Comparison of ENCODE assay signal across 8 cellular contexts in the genomic region with DNA sequence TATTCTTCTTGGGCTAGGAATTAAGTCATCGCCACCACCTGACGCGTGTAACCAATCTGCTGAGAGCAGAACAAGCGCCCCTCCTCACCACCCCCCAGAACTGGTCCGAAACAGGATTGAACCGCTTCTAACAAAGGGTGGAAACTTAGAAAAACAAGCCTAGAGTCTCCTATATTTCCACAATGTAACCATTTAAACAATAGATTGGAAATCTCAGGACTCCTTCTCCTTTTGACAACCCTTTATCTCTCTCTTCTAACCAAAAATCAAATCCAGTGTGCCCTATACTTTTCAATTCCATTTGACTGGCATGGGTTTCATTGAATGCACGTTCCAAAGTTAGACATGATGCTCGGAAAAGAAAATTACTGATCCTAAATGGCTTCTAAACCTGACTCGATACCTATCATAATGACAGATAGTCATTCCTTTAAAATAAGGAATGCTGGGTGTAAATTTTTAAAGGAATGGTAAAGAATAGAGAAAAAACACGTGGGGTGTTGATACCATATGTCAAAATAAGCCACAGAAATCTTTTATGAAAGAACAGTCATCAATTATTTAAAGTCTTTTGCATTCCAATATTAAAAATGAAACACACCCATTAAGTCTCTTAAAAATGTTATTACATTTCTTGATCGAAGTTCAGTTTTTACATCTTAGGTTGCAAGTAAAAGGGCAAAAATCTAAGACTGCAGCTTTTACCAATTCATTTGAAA. TPM values are rescaled to one million over a fixed set of nuclear protein-coding genes. Genes with fewer than 3 reads are reported as not detected.
DNase-seq lines count a peak whose midpoint lies in the region; ATAC-seq and TF ChIP-seq lines count a peak whose summit lies in the region.

No MANE protein-coding gene starts in this region.

- POLR2A ChIA-PET in activated B cell treated with CpG ODN at 0.5 μM for 24 hours (lab: Charles Lee): interaction anchor here (0.9 to 6.1 kb wide), 11 partner anchors 7 to 972 kb away, joined by 3 to 194 read pairs (median 16); a partner anchor contains a TSS

- TF ChIP-seq CTCF in activated B cell treated with CpG ODN at 0.5 μM for 24 hours (IDR thresholded peaks at IDR 0.05): no peak
- no peak for TF ChIP-seq CTCF in kidney epithelial cell (IDR thresholded peaks at IDR 0.05; ENCODE audit: insufficient read depth, low read length, poor library complexity, severe bottlenecking)

- H3K4me1 Mint-ChIP-seq in activated B cell treated with CpG ODN at 0.5 μM for 24 hours: peaks cover 37% of the 10 kb centered on the region

- CTCF ChIA-PET in activated B cell treated with CpG ODN at 0.5 μM for 24 hours (lab: Charles Lee): interaction anchor here (4.8 to 6.5 kb wide), 2 partner anchors 155 to 279 kb away, joined by 46 to 131 read pairs; no protein-coding TSS in a partner anchor

- H3K36me3 ChIP-seq in kidney epithelial cell (ENCODE audit: control insufficient read depth, insufficient read depth, low read length): no peaks in the 10 kb centered on the region

- H3K4me3 Mint-ChIP-seq in activated B cell treated with CpG ODN at 0.5 μM for 24 hours: peak overlapping the region; percentile 93

- H3K27me3 ChIP-seq in kidney epithelial cell (ENCODE audit: control insufficient read depth, insufficient read depth, low read length): no peaks in the 10 kb centered on the region

- ATAC-seq in HG02938 (IDR thresholded peaks at IDR 0.05; ENCODE audit: unreplicated experiment): peak; percentile 18
- ATAC-seq in activated B cell treated with CpG ODN at 0.5 μM for 24 hours (ENCODE audit: low read depth): peak; percentile 15
- no peak for ATAC-seq in HG03521 (IDR thresholded peaks at IDR 0.05; ENCODE audit: unreplicated experiment)

- H3K27ac Mint-ChIP-seq in activated B cell treated with CpG ODN at 0.5 μM for 24 hours: peak overlapping the region; percentile 97

- H3K27me3 Mint-ChIP-seq in activated B cell treated with CpG ODN at 0.5 μM for 24 hours: no peaks in the 10 kb centered on the region

- DNase-seq in EL (peak; percentile 78), NCI-H2227 treated with DMSO at 0.1 percent for 48 hours (lab: John Stamatoyannopoulos, UW) (peak; percentile 72), activated B cell treated with CpG ODN at 0.5 μM for 24 hours (peak; percentile 31), cerebellum (ENCODE audit: low spot score) (peak; percentile 78), kidney epithelial cell (ENCODE audit: low read depth) (peak; percentile 61)
- peak; percentile 28 to 42 for DNase-seq in stimulated activated CD4-positive, alpha-beta T cell treated with anti-CD3 and anti-CD28 coated beads, Interleukin-15, amount 100 ng/mL, for 1 hour (ENCODE audit: low read depth in 1 of 2, low spot score in 1 of 2)

- intact Hi-C loops in activated B cell treated with CpG ODN at 0.5 μM for 24 hours (cut with micrococcal nuclease): loop anchor here (2.0 kb wide), 3 partner anchors 21 to 853 kb away; a partner anchor contains a TSS

- peak overlapping the region; percentile 66 for H3K4me3 ChIP-seq in kidney epithelial cell (ENCODE audit: low read depth, low read length)

- H3K36me3 Mint-ChIP-seq in activated B cell treated with CpG ODN at 0.5 μM for 24 hours (ENCODE audit: low read depth): peaks cover 48% of the 10 kb centered on the region

- no peaks in the 10 kb centered on the region for H3K9me3 Mint-ChIP-seq in activated B cell treated with CpG ODN at 0.5 μM for 24 hours

RNA-seq across cellular contexts. Expression of a gene that starts 1.2 kb away (rescaled TPM):
- total RNA-seq in activated B cell treated with CpG ODN at 0.5 μM for 24 hours (56.3 and 65.3 TPM in 2 replicates), cerebellum (202 TPM), kidney epithelial cell (35.2 and 39.1 TPM in 2 replicates)
